Comparison of ENCODE assay signal across 8 cellular contexts in the genomic region with DNA sequence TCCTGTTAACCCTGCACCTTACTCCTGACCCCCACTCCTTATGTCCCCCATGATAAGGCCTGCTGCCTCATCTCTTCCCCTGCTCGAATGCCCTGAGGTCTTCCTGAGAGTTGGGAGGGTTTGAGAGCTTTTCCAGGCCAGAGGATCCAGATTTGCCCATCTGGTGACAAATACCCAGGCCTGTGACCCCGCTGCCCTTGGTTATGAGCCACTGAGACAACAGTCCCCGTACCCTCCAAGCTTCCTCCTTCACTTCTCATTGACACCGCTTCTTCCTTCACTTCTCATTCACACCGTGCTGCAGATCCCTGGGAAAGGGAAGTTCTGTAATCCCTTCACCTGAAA. TPM values are rescaled to one million over a fixed set of nuclear protein-coding genes. Genes with fewer than 3 reads are reported as not detected.
DNase-seq lines count a peak whose midpoint lies in the region; ATAC-seq and TF ChIP-seq lines count a peak whose summit lies in the region.

No MANE protein-coding gene starts in this region.

- peak overlapping the region; percentile 32 for H3K27ac ChIP-seq in foreskin keratinocyte
- no peak overlapping the region for H3K27ac ChIP-seq in rectal smooth muscle tissue (ENCODE audit: low read depth, low read length)

- H3K4me1 ChIP-seq in foreskin keratinocyte (peaks cover 19% of the 10 kb centered on the region), rectal smooth muscle tissue (ENCODE audit: control insufficient read depth, insufficient read depth, low read length) (peaks cover 9% of the 10 kb centered on the region)

- TF ChIP-seq CTCF in GM12865 (IDR thresholded peaks at IDR 0.05; ENCODE audit: insufficient read depth, low read depth, low read length, missing control alignments): no peak
- no peak for TF ChIP-seq CTCF in foreskin keratinocyte (conservative IDR thresholded peaks at IDR 0.05)

- H3K4me1 Mint-ChIP-seq in T-helper 17 cell: peaks cover 39% of the 10 kb centered on the region

- H3K4me3 ChIP-seq in GM12865 (ENCODE audit: low read depth, low read length) (peak overlapping the region; percentile 76), rectal smooth muscle tissue (ENCODE audit: low read length) (peak overlapping the region; percentile 85)

- H3K27me3 ChIP-seq in foreskin keratinocyte (no peaks in the 10 kb centered on the region), rectal smooth muscle tissue (ENCODE audit: control insufficient read depth, insufficient read depth, low read length) (no peaks in the 10 kb centered on the region)

- peak overlapping the region; percentile 96 for H3K27ac Mint-ChIP-seq in T-helper 17 cell

- ATAC-seq in T-helper 17 cell: no peak
- ATAC-seq in foreskin keratinocyte: no peak

- DNase-seq in GM12865 (ENCODE audit: low read depth): no peak
- DNase-seq in T-helper 17 cell: no peak
- DNase-seq in foreskin keratinocyte: no peak
- DNase-seq in stimulated activated CD4-positive, alpha-beta T cell treated with anti-CD3 and anti-CD28 coated beads, Interleukin-2, amount 100 ng/mL, for 24 hours: no peak
- no peak for DNase-seq in NCI-H1092 (lab: John Stamatoyannopoulos, UW)
- DNase-seq in glomerular visceral epithelial cell (ENCODE audit: extremely low spot score): no peak
- DNase-seq in DMS153 (lab: John Stamatoyannopoulos, UW): no peak

- no peaks in the 10 kb centered on the region for H3K36me3 ChIP-seq in rectal smooth muscle tissue (ENCODE audit: control insufficient read depth, insufficient read depth, low read length)

- no peaks in the 10 kb centered on the region for H3K27me3 Mint-ChIP-seq in T-helper 17 cell

- peak overlapping the region; percentile 59 for H3K9ac ChIP-seq in rectal smooth muscle tissue (ENCODE audit: low read length)

- H3K36me3 Mint-ChIP-seq in T-helper 17 cell (ENCODE audit: low read depth): peaks cover 2% of the 10 kb centered on the region

- H3K9me3 ChIP-seq in T-helper 17 cell (ENCODE audit: control insufficient read depth, low read length, poor library complexity, severe bottlenecking): no peaks in the 10 kb centered on the region

- H3K4me3 Mint-ChIP-seq in T-helper 17 cell: peak overlapping the region; percentile 94

RNA-seq across cellular contexts. Expression of gene GM2A, which starts 0.6 kb away (rescaled TPM):
- 10 to 100 TPM in 1 of 2 donors, 1 to 10 TPM in 1; 6.0 to 13.4 TPM for total RNA-seq in T-helper 17 cell
- 71.5 and 97.6 TPM in 2 replicates for total RNA-seq in foreskin keratinocyte
- polyA plus RNA-seq in foreskin keratinocyte: 42.1 and 69.5 TPM in 2 replicates

RNA-seq across cellular contexts. Expression of gene CCDC69, which starts 29.7 kb away (rescaled TPM):
- total RNA-seq in T-helper 17 cell: 10 to 100 TPM; 74.7 to 82.5 TPM
- 4.3 and 6.1 TPM in 2 replicates for total RNA-seq in foreskin keratinocyte
- 3.5 and 4.2 TPM in 2 replicates for polyA plus RNA-seq in foreskin keratinocyte

RNA-seq across cellular contexts. Expression of gene SLC36A3, which starts 50.0 kb away (rescaled TPM):
- total RNA-seq in T-helper 17 cell: not detected
- not detected in 2 replicates for total RNA-seq in foreskin keratinocyte
- polyA plus RNA-seq in foreskin keratinocyte: not detected in 2 replicates

Comparison
In these comparisons a context has a peak if more than half of its experiments do, and no peak if none do; other contexts are left out.
1. RNA of gene CCDC69, which starts 29.7 kb away (total RNA-seq): 74.7 to 82.5 TPM in T-helper 17 cell; 4.3 to 6.1 TPM in foreskin keratinocyte; every median in the first group is over 10 times any median in the second.